Comparison of ENCODE assay signal across 8 cellular contexts in genomic region chr20:49245921-49246740, GRCh38. TPM values are rescaled to one million over a fixed set of nuclear protein-coding genes. Genes with fewer than 3 reads are reported as not detected.
DNase-seq lines count a peak whose midpoint lies in the region; ATAC-seq and TF ChIP-seq lines count a peak whose summit lies in the region.

No MANE protein-coding gene starts in this region.

- no peaks in the 10 kb centered on the region for H3K9me3 ChIP-seq in prostate gland

- H3K9me3 Mint-ChIP-seq in activated CD8-positive, alpha-beta T cell treated with anti-CD3 and anti-CD28 coated beads for 36 hours, result no peaks in the 10 kb centered on the region

- ATAC-seq in activated CD8-positive, alpha-beta T cell treated with anti-CD3 and anti-CD28 coated beads for 36 hours, result peak; percentile 90
- no peak for ATAC-seq in HG02885 (IDR thresholded peaks at IDR 0.05; ENCODE audit: poor library complexity, unreplicated experiment)
- ATAC-seq in GM18858 (IDR thresholded peaks at IDR 0.05; ENCODE audit: unreplicated experiment), result no peak

- TF ChIP-seq CTCF in AG09319 (IDR thresholded peaks at IDR 0.05; ENCODE audit: low read depth, low read length), result peak; percentile 77
- peak; percentile 74 for TF ChIP-seq CTCF in GM12865 (IDR thresholded peaks at IDR 0.05; ENCODE audit: insufficient read depth, low read depth, low read length, missing control alignments)
- no peak for TF ChIP-seq CTCF in activated CD8-positive, alpha-beta T cell treated with anti-CD3 and anti-CD28 coated beads for 36 hours (IDR thresholded peaks at IDR 0.05)
- TF ChIP-seq CTCF in prostate gland (IDR thresholded peaks at IDR 0.05), result peak; percentile 16 to 78 (median 74)

- no peaks in the 10 kb centered on the region for H3K4me1 Mint-ChIP-seq in activated CD8-positive, alpha-beta T cell treated with anti-CD3 and anti-CD28 coated beads for 36 hours (ENCODE audit: low read depth)

- no peak overlapping the region for H3K4me3 Mint-ChIP-seq in activated CD8-positive, alpha-beta T cell treated with anti-CD3 and anti-CD28 coated beads for 36 hours

- H3K27me3 ChIP-seq in prostate gland (replicated peaks; ENCODE audit: insufficient read depth), result no peaks in the 10 kb centered on the region

- CTCF ChIA-PET in activated CD8-positive, alpha-beta T cell treated with anti-CD3 and anti-CD28 coated beads for 36 hours (lab: Charles Lee), result interaction anchor here (0.9 to 2.9 kb wide), 16 partner anchors 9 to 199 kb away, joined by 3 to 18 read pairs (median 4); no protein-coding TSS in a partner anchor

- DNase-seq in AG09319 (ENCODE audit: extremely low read depth, low read depth) (peak; percentile 22), GM12865 (ENCODE audit: low read depth) (peak; percentile 61), NCI-H1694 (lab: John Stamatoyannopoulos, UW) (peak; percentile 28), germinal center (ENCODE audit: low spot score) (peak; percentile 64), prostate gland (ENCODE audit: low spot score) (peak; percentile 49)
- peak; percentile 40 for DNase-seq in activated CD8-positive, alpha-beta T cell treated with anti-CD3 and anti-CD28 coated beads for 36 hours

- POLR2A ChIA-PET in activated CD8-positive, alpha-beta T cell treated with anti-CD3 and anti-CD28 coated beads for 36 hours (lab: Charles Lee), result interaction anchor here (0.9 to 2.8 kb wide), 11 partner anchors 9 to 200 kb away, joined by 3 to 12 read pairs (median 4); partner anchors contain the start of genes CSE1L and ZNFX1

- intact Hi-C loops in activated CD8-positive, alpha-beta T cell treated with anti-CD3 and anti-CD28 coated beads for 36 hours (cut with micrococcal nuclease), result no loop called here
- intact Hi-C loops in prostate gland (cut with DNase I), result loop anchor here (5.0 to 10.0 kb wide), 2 partner anchors 76 to 289 kb away; no protein-coding TSS in a partner anchor

- no peaks in the 10 kb centered on the region for H3K4me1 ChIP-seq in prostate gland (replicated peaks)

- peaks cover 11 to 17% of the 10 kb centered on the region in 2 donors for H3K36me3 ChIP-seq in prostate gland

- 21% methylated on average over 3 of the region's 3 CpGs for whole genome bisulfite sequencing in prostate gland

- no peaks in the 10 kb centered on the region for H3K27me3 Mint-ChIP-seq in activated CD8-positive, alpha-beta T cell treated with anti-CD3 and anti-CD28 coated beads for 36 hours

- peaks cover 41% of the 10 kb centered on the region for H3K36me3 Mint-ChIP-seq in activated CD8-positive, alpha-beta T cell treated with anti-CD3 and anti-CD28 coated beads for 36 hours (ENCODE audit: low read depth)

- H3K4me3 ChIP-seq in GM12865 (ENCODE audit: low read depth, low read length) (no peak overlapping the region), prostate gland (no peak overlapping the region)

- no peak for TF ChIP-seq POLR2A in prostate gland (IDR thresholded peaks at IDR 0.05)

- peak overlapping the region; percentile 69 for H3K27ac Mint-ChIP-seq in activated CD8-positive, alpha-beta T cell treated with anti-CD3 and anti-CD28 coated beads for 36 hours

- no peak overlapping the region for H3K27ac ChIP-seq in prostate gland

RNA-seq across cellular contexts. Expression of gene DDX27, which starts 26.9 kb away (rescaled TPM):
- 10 to 100 TPM; 45.2 to 45.9 TPM for total RNA-seq in activated CD8-positive, alpha-beta T cell treated with anti-CD3 and anti-CD28 coated beads for 36 hours
- total RNA-seq in prostate gland, result 10 to 100 TPM; 32.9 to 35.0 TPM

RNA-seq across cellular contexts. Expression of gene ZNFX1, which starts 31.7 kb away (rescaled TPM):
- 10 to 100 TPM; 27.4 to 27.7 TPM for total RNA-seq in activated CD8-positive, alpha-beta T cell treated with anti-CD3 and anti-CD28 coated beads for 36 hours
- 10 to 100 TPM; 25.6 to 32.7 TPM for total RNA-seq in prostate gland

RNA-seq across cellular contexts. Expression of gene STAU1, which starts 58.0 kb away (rescaled TPM):
- 10 to 100 TPM; 57.7 to 60.1 TPM for total RNA-seq in activated CD8-positive, alpha-beta T cell treated with anti-CD3 and anti-CD28 coated beads for 36 hours
- 10 to 100 TPM; 73.2 to 94.7 TPM for total RNA-seq in prostate gland
